ENCODE assay signal across 29 cellular contexts in genomic region chrX:138058931-138059330, GRCh38.
"Had no signal": no experiment of that assay in that cellular context is flagged by ENCODE, and none has a peak within 500 bp of the region (broad histone marks: within the 10 kb centered on the region; RNA-seq: fewer than 3 reads in every experiment).

No MANE protein-coding gene starts in this region.

- H3K9me3 ChIP-seq: adrenal gland, ascending aorta, body of pancreas, breast epithelium had no signal

- DNase-seq: activated effector memory CD4-positive, alpha-beta T cell treated with anti-CD3 and anti-CD28 coated beads, Interleukin-2, amount 50 U/mL, for 16 hours; activated effector memory CD4-positive, alpha-beta T cell treated with Interleukin-2 at 50 U/mL for 16 hours; activated gamma-delta T cell; activated gamma-delta T cell treated with Interleukin-2 at 50 U/mL for 16 hours; activated naive CD4-positive, alpha-beta T cell; activated naive CD4-positive, alpha-beta T cell treated with anti-CD3 and anti-CD28 coated beads for 36 hours; activated naive CD4-positive, alpha-beta T cell treated with anti-CD3 and anti-CD28 coated beads, Interleukin-2, amount 10 ng/mL, durations not matched to agents 7 days and 5 days; activated naive CD4-positive, alpha-beta T cell treated with anti-CD3 and anti-CD28 coated beads, Interleukin-2, amount 50 U/mL, for 16 hours; activated naive CD4-positive, alpha-beta T cell treated with Interleukin-2 at 50 U/mL for 16 hours; activated naive CD8-positive, alpha-beta T cell treated with anti-CD3 and anti-CD28 coated beads for 36 hours; activated naive CD8-positive, alpha-beta T cell treated with anti-CD3 and anti-CD28 coated beads, Interleukin-2, amount 10 ng/mL, durations not matched to agents 7 days and 5 days; activated naive CD8-positive, alpha-beta T cell treated with anti-CD3 and anti-CD28 coated beads, Interleukin-2, amount 50 U/mL, for 24 hours; activated T-cell treated with anti-CD3 and anti-CD28 coated beads, Interleukin-2, amount 50 U/mL, for 24 hours; activated T-cell treated with anti-CD3 and anti-CD28 coated beads, Interleukin-2, amount 50 U/mL, for 4 hours; activated T-cell treated with anti-CD3 and anti-CD28 coated beads, Interleukin-2, amount 50 U/mL, for 48 hours; activated T-cell treated with anti-CD3 and anti-CD28 coated beads, Interleukin-2, amount 50 U/mL, for 72 hours; adrenal gland; amniotic stem cell; amygdala; anterior cingulate cortex; aorta; body of pancreas; brain microvascular endothelial cell; caudate nucleus; central memory CD4-positive, alpha-beta T cell; cerebellar nuclear complex had no signal

- H3K27me3 ChIP-seq: adrenal gland, ascending aorta, body of pancreas, brain microvascular endothelial cell, breast epithelium, cardiac muscle cell had no signal

- H3K36me3 ChIP-seq: adrenal gland, ascending aorta, brain microvascular endothelial cell, breast epithelium, cardiac muscle cell had no signal

- H3K27ac ChIP-seq: adrenal gland, ascending aorta, body of pancreas, brain microvascular endothelial cell, breast epithelium, cardiac muscle cell had no signal

- H3K4me1 ChIP-seq: adrenal gland, ascending aorta, body of pancreas, breast epithelium had no signal

- H3K4me3 ChIP-seq: adrenal gland, ascending aorta, body of pancreas, breast epithelium, cardiac muscle cell had no signal
